8 cellular contexts compared by ENCODE assay signal in genomic region chr1:154407021-154407865, GRCh38. TPM values are rescaled to one million over a fixed set of nuclear protein-coding genes. Genes with fewer than 3 reads are reported as not detected.
DNase-seq lines count a peak whose midpoint lies in the region; ATAC-seq and TF ChIP-seq lines count a peak whose summit lies in the region.

No MANE protein-coding gene starts in this region.

- H4K20me1 ChIP-seq in IMR-90 (ENCODE audit: insufficient read depth, low read length) = peaks cover 4% of the 10 kb centered on the region; the same call in 1 of the 2 replicates

- peak overlapping the region; percentile 77 for H3K4me2 ChIP-seq in IMR-90 (ENCODE audit: low read depth, low read length)

- peaks cover 82% of the 10 kb centered on the region for H3K4me1 Mint-ChIP-seq in activated naive CD4-positive, alpha-beta T cell treated with anti-CD3 and anti-CD28 coated beads for 36 hours (ENCODE audit: low read depth)
- H3K4me1 Mint-ChIP-seq in stimulated activated naive CD8-positive, alpha-beta T cell treated with anti-CD3 and anti-CD28 coated beads, Interleukin-15, Interleukin-2, amounts not matched to agents 100 ng/mL and 50 ng/mL, for 24 hours (ENCODE audit: low read depth) = peaks cover 86% of the 10 kb centered on the region

- no peaks in the 10 kb centered on the region for H3K9me3 ChIP-seq in IMR-90 (ENCODE audit: control insufficient read depth, insufficient read depth, low read length)
- H3K9me3 ChIP-seq in lower lobe of right lung = no peaks in the 10 kb centered on the region

- H3K4me3 Mint-ChIP-seq in activated naive CD4-positive, alpha-beta T cell treated with anti-CD3 and anti-CD28 coated beads for 36 hours = peak overlapping the region; percentile 94
- H3K4me3 Mint-ChIP-seq in stimulated activated naive CD8-positive, alpha-beta T cell treated with anti-CD3 and anti-CD28 coated beads, Interleukin-15, Interleukin-2, amounts not matched to agents 100 ng/mL and 50 ng/mL, for 24 hours = peak overlapping the region; percentile 82

- TF ChIP-seq CTCF in GM10248 (IDR thresholded peaks at IDR 0.05; ENCODE audit: control extremely low read depth, extremely low read depth, low read depth, missing control alignments) = no peak
- TF ChIP-seq CTCF in IMR-90 (conservative IDR thresholded peaks at IDR 0.05; ENCODE audit: low read depth, low read length) = no peak
- TF ChIP-seq CTCF in lower lobe of right lung (IDR thresholded peaks at IDR 0.05) = no peak

- peak overlapping the region; percentile 59 to 86; a peak in 2 of 4 replicates for H4K8ac ChIP-seq in IMR-90 (ENCODE audit: low read depth in 2 of 2, low read length in 2 of 2)

- peak overlapping the region; percentile 69 for H3K14ac ChIP-seq in IMR-90 (replicated peaks; ENCODE audit: low read depth, low read length)

- DNase-seq in GM10248 (ENCODE audit: extremely low spot score) = peak; percentile 70
- DNase-seq in IMR-90 = no peak
- DNase-seq in activated naive CD4-positive, alpha-beta T cell treated with anti-CD3 and anti-CD28 coated beads for 36 hours = peak; percentile 78
- peak; percentile 76 for DNase-seq in lower lobe of right lung
- DNase-seq in cerebellar cortex (ENCODE audit: low spot score) = no peak
- DNase-seq in COLO829 (ENCODE audit: low spot score) = no peak
- DNase-seq in NCI-H82 (lab: John Stamatoyannopoulos, UW) = no peak

- H3K9ac ChIP-seq in IMR-90 (ENCODE audit: low read depth, low read length) = peak overlapping the region; percentile 79; the same call in 1 of the 2 replicates

- H3K27me3 ChIP-seq in IMR-90 (ENCODE audit: control insufficient read depth, insufficient read depth, low read length) (peaks cover 12% of the 10 kb centered on the region), lower lobe of right lung (ENCODE audit: low read depth) (no peaks in the 10 kb centered on the region)

- H3K9me3 Mint-ChIP-seq in activated naive CD4-positive, alpha-beta T cell treated with anti-CD3 and anti-CD28 coated beads for 36 hours = no peaks in the 10 kb centered on the region
- no peaks in the 10 kb centered on the region for H3K9me3 Mint-ChIP-seq in stimulated activated naive CD8-positive, alpha-beta T cell treated with anti-CD3 and anti-CD28 coated beads, Interleukin-15, Interleukin-2, amounts not matched to agents 100 ng/mL and 50 ng/mL, for 24 hours

- ATAC-seq in IMR-90 (ENCODE audit: low read depth) (no peak), lower lobe of right lung (peak; percentile 31 to 52)

- peak overlapping the region; percentile 90 for H2BK120ac ChIP-seq in IMR-90 (ENCODE audit: low read depth, low read length)

- H3K4me1 ChIP-seq in IMR-90 (ENCODE audit: control insufficient read depth, insufficient read depth, low read length) (peaks cover 21% of the 10 kb centered on the region), lower lobe of right lung (peaks cover 57% of the 10 kb centered on the region)

- H2BK20ac ChIP-seq in IMR-90 (ENCODE audit: low read depth, low read length) = peak overlapping the region; percentile 31

- H3K27ac ChIP-seq in IMR-90 (ENCODE audit: insufficient read depth, low read length) (peak overlapping the region; percentile 88; the same call in 1 of the 2 replicates), lower lobe of right lung (peak overlapping the region; percentile 97)

- no peak for TF ChIP-seq POLR2A in IMR-90 (IDR thresholded peaks at IDR 0.05; ENCODE audit: low read depth, low read length)

- peak overlapping the region; percentile 96 for H3K27ac Mint-ChIP-seq in activated naive CD4-positive, alpha-beta T cell treated with anti-CD3 and anti-CD28 coated beads for 36 hours
- H3K27ac Mint-ChIP-seq in stimulated activated naive CD8-positive, alpha-beta T cell treated with anti-CD3 and anti-CD28 coated beads, Interleukin-15, Interleukin-2, amounts not matched to agents 100 ng/mL and 50 ng/mL, for 24 hours = peak overlapping the region; percentile 90

- peak overlapping the region; percentile 72 for H4K91ac ChIP-seq in IMR-90 (ENCODE audit: insufficient read depth, low read depth, low read length)

- peaks cover 3% of the 10 kb centered on the region; the same call in 1 of the 2 replicates for H3K9me1 ChIP-seq in IMR-90 (ENCODE audit: insufficient read depth, low read length)

- no peak overlapping the region for H3K56ac ChIP-seq in IMR-90 (ENCODE audit: extremely low read depth, insufficient read depth, low read length)

- peak overlapping the region; percentile 66; the same call in 2 of the 3 replicates for H2BK15ac ChIP-seq in IMR-90 (ENCODE audit: low read depth, low read length)

- H3K4ac ChIP-seq in IMR-90 (ENCODE audit: low read depth, low read length) = peak overlapping the region; percentile 74

- no peak for TF ChIP-seq RAD21 in IMR-90 (IDR thresholded peaks at IDR 0.05; ENCODE audit: low read length)

- dilution Hi-C loops in IMR-90 (cut with HindIII; ENCODE audit: low sequenced_read_pairs, unreplicated experiment) = no loop called here

- CTCF ChIA-PET in GM10248 (lab: Yijun Ruan, JAX) = interaction anchor here (0.9 to 2.7 kb wide), 14 partner anchors 9 to 73 kb away, joined by 3 to 26 read pairs (median 5); no protein-coding TSS in a partner anchor
- CTCF ChIA-PET in IMR-90 (lab: Yijun Ruan, JAX) = interaction anchor here (1.2 to 1.9 kb wide), 2 partner anchors 13 to 72 kb away, joined by 3 to 9 read pairs; no protein-coding TSS in a partner anchor
- CTCF ChIA-PET in activated naive CD4-positive, alpha-beta T cell treated with anti-CD3 and anti-CD28 coated beads for 36 hours (lab: Charles Lee) = interaction anchor here (0.7 to 4.8 kb wide), 13 partner anchors 10 to 140 kb away, joined by 3 to 26 read pairs (median 5); no protein-coding TSS in a partner anchor

- peak overlapping the region; percentile 56 for H3K18ac ChIP-seq in IMR-90 (ENCODE audit: low read depth, low read length)

- BruUV-seq in IMR-90 (replicated peaks; lab: Mats Ljungman, UMichigan) = no TSS peak

- H2AK5ac ChIP-seq in IMR-90 (ENCODE audit: low read depth, low read length) = peak overlapping the region; percentile 85; the same call in 1 of the 2 replicates

- H3K4me3 ChIP-seq in IMR-90 (ENCODE audit: insufficient read depth, low read depth, low read length) (no peak overlapping the region; the same call in 1 of the 2 replicates), lower lobe of right lung (peak overlapping the region; percentile 88)

- peak overlapping the region; percentile 51 for H2AK9ac ChIP-seq in IMR-90 (replicated peaks; ENCODE audit: low read depth, low read length, poor library complexity)

- H2AFZ ChIP-seq in IMR-90 (replicated peaks; ENCODE audit: low read length, poor library complexity) = no peak overlapping the region

- H2BK5ac ChIP-seq in IMR-90 (ENCODE audit: low read depth, low read length, poor library complexity, severe bottlenecking) = no peak overlapping the region

- WGBS in IMR-90 (ENCODE audit: extremely low coverage in 2 of 2, insufficient read length in 1 of 2), 2 experiments = 83% methylated on average over 4 of the region's 10 CpGs; no CpG with 5 or more reads in 1 of the 2 experiments

- peak overlapping the region; percentile 45 for H4K5ac ChIP-seq in IMR-90 (ENCODE audit: low read depth, low read length)

- H3K36me3 ChIP-seq in IMR-90 (ENCODE audit: control insufficient read depth, insufficient read depth, low read length) (no peaks in the 10 kb centered on the region; the same call in 1 of the 2 replicates), lower lobe of right lung (peaks cover 4% of the 10 kb centered on the region)

- in situ Hi-C loops in IMR-90 (cut with MboI; ENCODE audit: low sequenced_read_pairs) = no loop called here

- H3K23ac ChIP-seq in IMR-90 (ENCODE audit: low read depth, low read length) = peak overlapping the region; percentile 3; the same call in 1 of the 2 replicates

- POLR2A ChIA-PET in GM10248 (lab: Yijun Ruan, JAX) = no interaction called here
- POLR2A ChIA-PET in IMR-90 (lab: Charles Lee; ENCODE audit: unreplicated experiment) = no interaction called here

- peaks cover 8 to 10% of the 10 kb centered on the region in 2 experiments; a peak in 2 of 4 replicates for H3K79me1 ChIP-seq in IMR-90 (ENCODE audit: low read depth in 1 of 2, low read length in 2 of 2)

- no peaks in the 10 kb centered on the region for H3K27me3 Mint-ChIP-seq in activated naive CD4-positive, alpha-beta T cell treated with anti-CD3 and anti-CD28 coated beads for 36 hours (ENCODE audit: low read depth)
- H3K27me3 Mint-ChIP-seq in stimulated activated naive CD8-positive, alpha-beta T cell treated with anti-CD3 and anti-CD28 coated beads, Interleukin-15, Interleukin-2, amounts not matched to agents 100 ng/mL and 50 ng/mL, for 24 hours = no peaks in the 10 kb centered on the region

- intact Hi-C loops in IMR-90 (cut with micrococcal nuclease) = loop anchor here (2.0 to 5.0 kb wide), 4 partner anchors 55 to 735 kb away; partner anchors contain the start of gene ILF2
- intact Hi-C loops in activated naive CD4-positive, alpha-beta T cell treated with anti-CD3 and anti-CD28 coated beads for 36 hours (cut with micrococcal nuclease) = loop anchor here (1.0 to 5.0 kb wide), 8 partner anchors 13 to 595 kb away; partner anchors contain the start of genes ADAR and ZBTB7B
- intact Hi-C loops in lower lobe of right lung (cut with DNase I) = no loop called here

- peaks cover 4% of the 10 kb centered on the region for H3K36me3 Mint-ChIP-seq in activated naive CD4-positive, alpha-beta T cell treated with anti-CD3 and anti-CD28 coated beads for 36 hours (ENCODE audit: low read depth)
- H3K36me3 Mint-ChIP-seq in stimulated activated naive CD8-positive, alpha-beta T cell treated with anti-CD3 and anti-CD28 coated beads, Interleukin-15, Interleukin-2, amounts not matched to agents 100 ng/mL and 50 ng/mL, for 24 hours (ENCODE audit: low read depth) = no peaks in the 10 kb centered on the region

TF ChIP-seq in IMR-90, 13 proteins besides CTCF, POLR2A, EP300 and RAD21 (continues in another document):
- TF ChIP-seq MXI1 (IDR thresholded peaks at IDR 0.05; ENCODE audit: borderline replicate concordance, low read depth, low read length) (no peak), BHLHE40 (IDR thresholded peaks at IDR 0.05; ENCODE audit: low read depth, low read length) (no peak), NFE2L2 (IDR thresholded peaks at IDR 0.05; ENCODE audit: low read depth, low read length) (no peak), RCOR1 (IDR thresholded peaks at IDR 0.05; ENCODE audit: insufficient replicate concordance, low read length) (no peak), SMC3 (IDR thresholded peaks at IDR 0.05; ENCODE audit: low read depth, low read length) (no peak), FOS (IDR thresholded peaks at IDR 0.05; ENCODE audit: low read depth, low read length) (no peak), CHD1 (IDR thresholded peaks at IDR 0.05; ENCODE audit: low read depth, low read length) (no peak), RFX5 (IDR thresholded peaks at IDR 0.05; ENCODE audit: low read depth, low read length) (no peak), CEBPB (IDR thresholded peaks at IDR 0.05; ENCODE audit: low read depth, low read length) (no peak), MAFK (IDR thresholded peaks at IDR 0.05; ENCODE audit: low read depth, low read length) (no peak)

RNA-seq across cellular contexts. Expression of gene IL6R, which starts 2.1 kb away (rescaled TPM):
- total RNA-seq in IMR-90 (2012; rRNA removed) (6.1 and 9.5 TPM in 2 replicates), lower lobe of right lung (48.5 TPM)
- polyA plus RNA-seq in IMR-90 (2012; rRNA removed) = 4.7 and 5.3 TPM in 2 replicates
- polyA plus RNA-seq in IMR-90 (2012; cell fraction: cytosol; rRNA removed) = 5.7 and 6.2 TPM in 2 replicates
- polyA plus RNA-seq in IMR-90 (2012; cell fraction: nucleus; rRNA removed; ENCODE audit: low replicate concordance) = 4.5 and 5.6 TPM in 2 replicates
- 10 to 100 TPM; 17.3 to 25.9 TPM for total RNA-seq in activated naive CD4-positive, alpha-beta T cell treated with anti-CD3 and anti-CD28 coated beads for 36 hours

Comparison
In these comparisons a context has a peak if more than half of its experiments do, and no peak if none do; other contexts are left out.
1. DNase-seq: peak in GM10248 (single experiment), activated naive CD4-positive, alpha-beta T cell treated with anti-CD3 and anti-CD28 coated beads for 36 hours (single experiment) and lower lobe of right lung (single experiment); none in IMR-90 (single experiment), cerebellar cortex (single experiment), COLO829 (single experiment) and NCI-H82 (single experiment).